20 cellular contexts compared by ENCODE assay signal in the genomic region with DNA sequence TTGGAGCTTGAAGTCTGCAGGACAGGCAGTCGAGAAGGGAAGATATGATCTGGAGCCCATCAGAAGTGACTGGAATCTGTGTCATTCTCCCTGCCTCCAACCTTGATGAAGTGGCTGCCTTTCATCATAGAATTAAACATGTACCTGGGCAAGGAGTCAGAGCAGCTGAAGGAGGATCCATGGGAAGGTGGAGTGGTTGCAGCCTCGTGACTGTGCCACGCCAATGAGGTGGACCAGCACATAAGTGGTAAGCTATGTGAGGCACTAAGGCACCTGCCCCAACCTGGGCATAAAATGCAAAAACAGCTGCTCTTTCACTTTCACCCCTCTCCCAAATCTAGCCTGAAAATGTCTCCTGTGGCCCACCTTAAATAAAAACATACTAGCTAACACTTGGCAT. TPM values are rescaled to one million over a fixed set of nuclear protein-coding genes. Genes with fewer than 3 reads are reported as not detected.
DNase-seq lines count a peak whose midpoint lies in the region; ATAC-seq and TF ChIP-seq lines count a peak whose summit lies in the region.
"Had no signal": no experiment of that assay in that cellular context is flagged by ENCODE, and none has a peak within 500 bp of the region (broad histone marks: within the 10 kb centered on the region; RNA-seq: fewer than 3 reads in every experiment).

No MANE protein-coding gene starts in this region.

- TF ChIP-seq CTCF in dorsolateral prefrontal cortex (IDR thresholded peaks at IDR 0.05 in 54 of 56, conservative IDR thresholded peaks at IDR 0.05 in 2 of 56; ENCODE audit: low read depth in 1 of 56, partially characterized antibody in 56 of 56): no peak
- no peak for TF ChIP-seq CTCF in upper lobe of right lung (IDR thresholded peaks at IDR 0.05)
- no peak for TF ChIP-seq CTCF in heart right ventricle (IDR thresholded peaks at IDR 0.05)

- H3K36me3 ChIP-seq in neuronal stem cell (replicated peaks in 1 of 2; ENCODE audit: control insufficient read depth in 2 of 2, insufficient read depth in 2 of 2, low read length in 2 of 2): no peaks in the 10 kb centered on the region
- H3K36me3 ChIP-seq in upper lobe of right lung: no peaks in the 10 kb centered on the region
- H3K36me3 ChIP-seq in heart right ventricle: peaks cover 0 to 7% (median 0%) of the 10 kb centered on the region in 9 donors
- H3K36me3 ChIP-seq: BE2C had no signal

- H3K23ac ChIP-seq in neuronal stem cell (ENCODE audit: low read depth, low read length, poor library complexity): peak overlapping the region; percentile 39

- no peaks in the 10 kb centered on the region for H3K4me1 ChIP-seq in neuronal stem cell (ENCODE audit: control insufficient read depth in 2 of 2, insufficient read depth in 1 of 2, low read depth in 1 of 2, low read length in 2 of 2)
- no peaks in the 10 kb centered on the region for H3K4me1 ChIP-seq in upper lobe of right lung
- peaks cover 0 to 34% (median 15%) of the 10 kb centered on the region in 9 donors for H3K4me1 ChIP-seq in heart right ventricle
- H3K4me1 ChIP-seq: BE2C had no signal

- H3K9ac ChIP-seq in neuronal stem cell (ENCODE audit: low read depth, low read length, poor library complexity): no peak overlapping the region

- H3K27ac ChIP-seq in dorsolateral prefrontal cortex: peak overlapping the region in 44 of 59 donors; percentile 5 to 99 (median 94)
- no peak overlapping the region for H3K27ac ChIP-seq in neuronal stem cell (replicated peaks; ENCODE audit: low read length)
- H3K27ac ChIP-seq in upper lobe of right lung: no peak overlapping the region
- no peak overlapping the region for H3K27ac ChIP-seq in heart right ventricle

- H3K27me3 ChIP-seq in dorsolateral prefrontal cortex (no peaks in the 10 kb centered on the region), neuronal stem cell (ENCODE audit: control insufficient read depth in 3 of 3, insufficient read depth in 3 of 3, low read depth in 1 of 3, low read length in 3 of 3) (peaks cover 0 to under 1% (median 0%) of the 10 kb centered on the region in 3 experiments), upper lobe of right lung (no peaks in the 10 kb centered on the region), heart right ventricle (no peaks in the 10 kb centered on the region)

- H4K8ac ChIP-seq in neuronal stem cell (ENCODE audit: low read depth, low read length): no peak overlapping the region

- intact Hi-C loops in dorsolateral prefrontal cortex (cut with DNase I): loop anchor here in 1 of 2 donors (5.0 kb wide), 1 partner anchor 266 kb away; no protein-coding TSS in a partner anchor
- intact Hi-C loops in upper lobe of right lung (cut with DNase I): no loop called here
- intact Hi-C loops in heart right ventricle (cut with DNase I): loop anchor here in 1 of 10 donors (5.0 kb wide), 1 partner anchor 176 kb away; no protein-coding TSS in a partner anchor

- no peak overlapping the region for H2BK120ac ChIP-seq in neuronal stem cell (ENCODE audit: low read depth, low read length)

- H3K4me3 ChIP-seq in dorsolateral prefrontal cortex (no peak overlapping the region), neuronal stem cell (ENCODE audit: low read length in 2 of 2) (no peak overlapping the region), upper lobe of right lung (no peak overlapping the region), heart right ventricle (no peak overlapping the region)

- H2BK12ac ChIP-seq in neuronal stem cell (ENCODE audit: low read length): no peak overlapping the region

- no peak overlapping the region for H4K91ac ChIP-seq in neuronal stem cell (ENCODE audit: low read depth, low read length, poor library complexity)

- no peak overlapping the region for H2AK5ac ChIP-seq in neuronal stem cell (ENCODE audit: low read depth, low read length)

- H2BK15ac ChIP-seq in neuronal stem cell (ENCODE audit: low read length): no peak overlapping the region

- H3K14ac ChIP-seq in neuronal stem cell (ENCODE audit: low read length): no peak overlapping the region

- no peak overlapping the region for H3K18ac ChIP-seq in neuronal stem cell (ENCODE audit: low read length)

- no peak overlapping the region for H2BK5ac ChIP-seq in neuronal stem cell (ENCODE audit: low read length)

- ATAC-seq in upper lobe of right lung: peak; percentile 74
- no peak for ATAC-seq in heart right ventricle
- no peak for ATAC-seq in GM21367 (IDR thresholded peaks at IDR 0.05; ENCODE audit: unreplicated experiment)
- ATAC-seq: HCT116 had no signal

- H3K79me1 ChIP-seq in neuronal stem cell (ENCODE audit: low read depth, low read length): no peaks in the 10 kb centered on the region

- H3K4ac ChIP-seq in neuronal stem cell (ENCODE audit: low read length): no peak overlapping the region

- DNase-seq in NCI-H526 treated with DMSO at 0.1 percent for 48 hours (lab: John Stamatoyannopoulos, UW): peak; percentile 49
- DNase-seq in dorsolateral prefrontal cortex: no peak
- DNase-seq in neuronal stem cell (ENCODE audit: low spot score): no peak
- DNase-seq in upper lobe of right lung: no peak
- no peak for DNase-seq in heart right ventricle
- no peak for DNase-seq in activated effector memory CD4-positive, alpha-beta T cell treated with anti-CD3 and anti-CD28 coated beads, Interleukin-2, amount 50 U/mL, for 16 hours
- DNase-seq in GF-D8 (lab: John Stamatoyannopoulos, UW): no peak
- DNase-seq: ACHN; BE2C; C1 segment of cervical spinal cord; CD4-positive, CD25-positive, alpha-beta regulatory T cell; CD8-positive, alpha-beta memory T cell; COR-L47; DMS 273 treated with DMSO at 0.1 percent for 48 hours; GOT3; H7; HFFc6; IMR-90 had no signal

- no CpG with 5 or more reads among the region's 3 CpGs for WGBS in neuronal stem cell (ENCODE audit: extremely low coverage in 2 of 2, insufficient read length in 2 of 2, insufficient replicate concordance in 1 of 2), 2 donors
- 79 to 88% methylated on average over 3 of the region's 3 CpGs for WGBS in heart right ventricle, 2 donors

- H2AFZ ChIP-seq in neuronal stem cell (ENCODE audit: low read length): no peak overlapping the region

- no peaks in the 10 kb centered on the region for H3K9me3 ChIP-seq in neuronal stem cell (replicated peaks in 1 of 2; ENCODE audit: control insufficient read depth in 2 of 2, insufficient read depth in 1 of 2, low read depth in 1 of 2, low read length in 2 of 2)
- no peaks in the 10 kb centered on the region for H3K9me3 ChIP-seq in upper lobe of right lung
- no peaks in the 10 kb centered on the region for H3K9me3 ChIP-seq in heart right ventricle
- H3K9me3 ChIP-seq: BE2C had no signal

- H3K4me2 ChIP-seq in neuronal stem cell (ENCODE audit: insufficient read depth, low read length, poor library complexity, severe bottlenecking): no peak overlapping the region

RNA-seq across cellular contexts. Expression of gene SLC22A15, which starts 7.3 kb away (rescaled TPM):
- total RNA-seq in dorsolateral prefrontal cortex (10 to 100 TPM; 18.9 to 85.6 (median 29.7) TPM), upper lobe of right lung (25.7 TPM), heart right ventricle (10 to 100 TPM in 2 of 10 donors, 1 to 10 TPM in 8; 5.7 to 13.1 (median 7.9) TPM)
- polyA plus RNA-seq in neuronal stem cell (2013, experiment 1 of 2): 0.10 TPM
- 0.11 TPM for polyA plus RNA-seq in neuronal stem cell (2013, experiment 2 of 2)
- 1 to 10 TPM in 1 of 2 donors, under 1 TPM in 1; 0.97 to 6.7 TPM for polyA plus RNA-seq in heart right ventricle
- polyA plus RNA-seq: CD8-positive, alpha-beta memory T cell had no signal

Comparison
In these comparisons a context has a peak if more than half of its experiments do, and no peak if none do; other contexts are left out.
1. H3K27ac ChIP-seq: peak in dorsolateral prefrontal cortex (44 of 59); none in neuronal stem cell (single experiment), upper lobe of right lung (single experiment) and heart right ventricle (0 of 10).